In the genomic region with DNA sequence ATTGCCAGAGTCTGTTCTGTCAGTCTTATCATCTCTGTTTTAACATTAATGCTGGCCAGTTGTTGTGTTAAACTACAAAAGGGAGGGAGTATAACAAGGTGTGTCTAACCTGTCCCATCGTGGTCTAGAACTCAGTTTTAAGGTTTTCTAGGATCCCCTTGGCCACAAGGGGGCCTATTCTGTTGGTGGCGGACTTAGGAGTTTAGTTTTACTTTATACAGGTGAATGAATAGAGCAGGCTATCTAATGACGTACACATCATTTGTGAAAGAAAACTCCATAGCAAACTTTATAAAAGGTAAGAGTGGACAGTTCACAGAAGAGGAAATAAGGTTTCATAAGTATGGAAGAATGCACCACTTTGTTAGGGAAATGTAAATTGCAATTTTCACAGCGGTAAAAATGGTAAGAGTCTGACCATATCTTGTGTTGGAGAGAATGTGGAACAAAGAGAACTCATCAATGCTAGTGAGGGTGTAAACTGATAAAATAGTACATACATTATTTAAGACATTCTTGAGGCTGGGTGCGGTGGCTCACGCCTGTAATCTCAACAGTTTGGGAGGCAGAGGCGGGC, we compare ENCODE assay signal across 9 cellular contexts. TPM values are rescaled to one million over a fixed set of nuclear protein-coding genes. Genes with fewer than 3 reads are reported as not detected.
DNase-seq lines count a peak whose midpoint lies in the region; ATAC-seq and FAIRE-seq lines count a peak whose summit lies in the region.
"Had no signal": no experiment of that assay in that cellular context is flagged by ENCODE, and none has a peak within 500 bp of the region (broad histone marks: within the 10 kb centered on the region; RNA-seq: fewer than 3 reads in every experiment).

No MANE protein-coding gene starts in this region.

- H3K27me3 Mint-ChIP-seq in activated T-helper 2 cell treated with anti-CD3 and anti-CD28 coated beads, Interferon-gamma antibody, Interleukin-2, Interleukin-4, amounts not matched to agents 10 μg/mL and 5 μg/mL and 100 μg/mL, durations not matched to agents 14 hours and 24 hours and 36 hours (ENCODE audit: low read depth) = no peaks in the 10 kb centered on the region
- H3K27me3 Mint-ChIP-seq: dendritic cell treated with granulocyte-macrophage colony-stimulating factor and Interleukin-4, amounts not matched to agents 40 ng/mL and 50 ng/mL, for 4 days had no signal

- H3K27ac Mint-ChIP-seq in activated T-helper 2 cell treated with anti-CD3 and anti-CD28 coated beads, Interferon-gamma antibody, Interleukin-2, Interleukin-4, amounts not matched to agents 10 μg/mL and 5 μg/mL and 100 μg/mL, durations not matched to agents 14 hours and 24 hours and 36 hours = peak overlapping the region; percentile 43
- H3K27ac Mint-ChIP-seq: dendritic cell treated with granulocyte-macrophage colony-stimulating factor and Interleukin-4, amounts not matched to agents 40 ng/mL and 50 ng/mL, for 4 days had no signal

- H3K4me1 Mint-ChIP-seq in activated T-helper 2 cell treated with anti-CD3 and anti-CD28 coated beads, Interferon-gamma antibody, Interleukin-2, Interleukin-4, amounts not matched to agents 10 μg/mL and 5 μg/mL and 100 μg/mL, durations not matched to agents 14 hours and 24 hours and 36 hours (ENCODE audit: low read depth) = peaks cover 35% of the 10 kb centered on the region

- DNase-seq in SIG-M5 treated with dmso at 0.1 percent for 504 hours (lab: John Stamatoyannopoulos, UW; ENCODE audit: unreplicated experiment) (peak; percentile 42), SIG-M5 (lab: John Stamatoyannopoulos, UW) (no peak), NCI-H345 (lab: John Stamatoyannopoulos, UW) (peak; percentile 20), hepatic stellate cell (ENCODE audit: low spot score) (no peak)
- no peak for DNase-seq in activated T-helper 2 cell treated with anti-CD3 and anti-CD28 coated beads, Interferon-gamma antibody, Interleukin-2, Interleukin-4, amounts not matched to agents 10 μg/mL and 5 μg/mL and 100 μg/mL, durations not matched to agents 14 hours and 24 hours and 36 hours (ENCODE audit: low spot score)

- H3K4me3 Mint-ChIP-seq in activated T-helper 2 cell treated with anti-CD3 and anti-CD28 coated beads, Interferon-gamma antibody, Interleukin-2, Interleukin-4, amounts not matched to agents 10 μg/mL and 5 μg/mL and 100 μg/mL, durations not matched to agents 14 hours and 24 hours and 36 hours (ENCODE audit: low read depth) = peak overlapping the region; percentile 61
- H3K4me3 Mint-ChIP-seq: dendritic cell treated with granulocyte-macrophage colony-stimulating factor and Interleukin-4, amounts not matched to agents 40 ng/mL and 50 ng/mL, for 4 days had no signal

- H3K9me3 Mint-ChIP-seq in activated T-helper 2 cell treated with anti-CD3 and anti-CD28 coated beads, Interferon-gamma antibody, Interleukin-2, Interleukin-4, amounts not matched to agents 10 μg/mL and 5 μg/mL and 100 μg/mL, durations not matched to agents 14 hours and 24 hours and 36 hours = no peaks in the 10 kb centered on the region
- H3K9me3 Mint-ChIP-seq: dendritic cell treated with granulocyte-macrophage colony-stimulating factor and Interleukin-4, amounts not matched to agents 40 ng/mL and 50 ng/mL, for 4 days had no signal

- peak; percentile 13 for FAIRE-seq in islet of Langerhans (lab: Jason Lieb, UNC)

- no peak for ATAC-seq in HG03135 (IDR thresholded peaks at IDR 0.05; ENCODE audit: unreplicated experiment)
- ATAC-seq in GM18867 (IDR thresholded peaks at IDR 0.05; ENCODE audit: unreplicated experiment) = no peak

- intact Hi-C loops in activated T-helper 2 cell treated with anti-CD3 and anti-CD28 coated beads, Interferon-gamma antibody, Interleukin-2, Interleukin-4, amounts not matched to agents 10 μg/mL and 5 μg/mL and 100 μg/mL, durations not matched to agents 14 hours and 24 hours and 36 hours (cut with micrococcal nuclease) = loop anchor here (10.0 kb wide), 1 partner anchor 271 kb away; no protein-coding TSS in a partner anchor

- peaks cover 10% of the 10 kb centered on the region for H3K36me3 Mint-ChIP-seq in activated T-helper 2 cell treated with anti-CD3 and anti-CD28 coated beads, Interferon-gamma antibody, Interleukin-2, Interleukin-4, amounts not matched to agents 10 μg/mL and 5 μg/mL and 100 μg/mL, durations not matched to agents 14 hours and 24 hours and 36 hours (ENCODE audit: low read depth)

RNA-seq across cellular contexts. Expression of a gene that starts 2.5 kb away (rescaled TPM):
- 29.6 and 30.4 TPM in 2 replicates for total RNA-seq in activated T-helper 2 cell treated with anti-CD3 and anti-CD28 coated beads, Interferon-gamma antibody, Interleukin-2, Interleukin-4, amounts not matched to agents 10 μg/mL and 5 μg/mL and 100 μg/mL, durations not matched to agents 14 hours and 24 hours and 36 hours

RNA-seq across cellular contexts. Expression of a gene that starts 14.0 kb away (rescaled TPM):
- 31.2 and 38.0 TPM in 2 replicates for total RNA-seq in activated T-helper 2 cell treated with anti-CD3 and anti-CD28 coated beads, Interferon-gamma antibody, Interleukin-2, Interleukin-4, amounts not matched to agents 10 μg/mL and 5 μg/mL and 100 μg/mL, durations not matched to agents 14 hours and 24 hours and 36 hours

RNA-seq across cellular contexts. Expression of a gene that starts 42.3 kb away (rescaled TPM):
- total RNA-seq in activated T-helper 2 cell treated with anti-CD3 and anti-CD28 coated beads, Interferon-gamma antibody, Interleukin-2, Interleukin-4, amounts not matched to agents 10 μg/mL and 5 μg/mL and 100 μg/mL, durations not matched to agents 14 hours and 24 hours and 36 hours = 0.16 TPM in 1 of 2 replicates, not detected in the other

RNA-seq across cellular contexts. Expression of a gene that starts 56.6 kb away (rescaled TPM):
- not detected in 2 replicates for total RNA-seq in activated T-helper 2 cell treated with anti-CD3 and anti-CD28 coated beads, Interferon-gamma antibody, Interleukin-2, Interleukin-4, amounts not matched to agents 10 μg/mL and 5 μg/mL and 100 μg/mL, durations not matched to agents 14 hours and 24 hours and 36 hours

Comparison
In these comparisons a context has a peak if more than half of its experiments do, and no peak if none do; other contexts are left out.
1. DNase-seq: peak in SIG-M5 treated with dmso at 0.1 percent for 504 hours (single experiment) and NCI-H345 (single experiment); none in SIG-M5 (single experiment), activated T-helper 2 cell treated with anti-CD3 and anti-CD28 coated beads, Interferon-gamma antibody, Interleukin-2, Interleukin-4, amounts not matched to agents 10 μg/mL and 5 μg/mL and 100 μg/mL, durations not matched to agents 14 hours and 24 hours and 36 hours (single experiment) and hepatic stellate cell (single experiment).